Comparison of ENCODE assay signal across 18 cellular contexts in genomic region chr3:127139601-127140500, GRCh38. TPM values are rescaled to one million over a fixed set of nuclear protein-coding genes. Genes with fewer than 3 reads are reported as not detected.
A peak's percentile ranks its signal among the peaks of the same experiment; 100 is the strongest.
DNase-seq lines count a peak whose midpoint lies in the region; ATAC-seq and TF ChIP-seq lines count a peak whose summit lies in the region.
"Had no signal": no experiment of that assay in that cellular context is flagged by ENCODE, and none has a peak within 500 bp of the region (broad histone marks: within the 10 kb centered on the region; RNA-seq: fewer than 3 reads in every experiment).

No MANE protein-coding gene starts in this region.

- ATAC-seq in GM21526 (IDR thresholded peaks at IDR 0.05; ENCODE audit: low FRiP score, unreplicated experiment) = no peak
- ATAC-seq: CD8-positive, alpha-beta T cell had no signal

- H3K4me1 ChIP-seq in stomach = peaks cover 13 to 53% (median 35%) of the 10 kb centered on the region in 4 donors

- peaks cover 8% of the 10 kb centered on the region for H3K4me1 Mint-ChIP-seq in osteocyte (ENCODE audit: unreplicated experiment)
- H3K4me1 Mint-ChIP-seq: CD14-positive monocyte had no signal

- TF ChIP-seq POLR2A in stomach (IDR thresholded peaks at IDR 0.05) = no peak

- WGBS in stomach, 5 donors = 88 to 92% (median 90%) methylated on average over 15 to 17 of the region's 17 CpGs

- H3K9me3 Mint-ChIP-seq in osteocyte (ENCODE audit: unreplicated experiment) = no peaks in the 10 kb centered on the region

- no peak overlapping the region for H3K27ac ChIP-seq in stomach
- H3K27ac ChIP-seq: 22Rv1, GM23248 had no signal

- no peak overlapping the region for H3K4me3 Mint-ChIP-seq in osteocyte (ENCODE audit: unreplicated experiment)
- H3K4me3 Mint-ChIP-seq: CD14-positive monocyte; CD8-positive, alpha-beta T cell had no signal

- H3K27me3 Mint-ChIP-seq in osteocyte (ENCODE audit: unreplicated experiment) = peaks cover 24% of the 10 kb centered on the region

- H3K4me3 ChIP-seq in stomach = no peak overlapping the region
- H3K4me3 ChIP-seq: GM23248 had no signal

- no peaks in the 10 kb centered on the region for H3K36me3 ChIP-seq in stomach

- peaks cover 0 to 25% (median 13%) of the 10 kb centered on the region in 3 donors for H3K27me3 ChIP-seq in stomach

- TF ChIP-seq EP300 in stomach (IDR thresholded peaks at IDR 0.05) = no peak

- no peaks in the 10 kb centered on the region for H3K36me3 Mint-ChIP-seq in osteocyte (ENCODE audit: unreplicated experiment)
- H3K36me3 Mint-ChIP-seq: CD14-positive monocyte; CD8-positive, alpha-beta T cell had no signal

- intact Hi-C loops in stomach (cut with DNase I; ENCODE audit: low total_unique reads) = no loop called here

- no peak overlapping the region for H3K27ac Mint-ChIP-seq in osteocyte (ENCODE audit: unreplicated experiment)
- H3K27ac Mint-ChIP-seq: CD8-positive, alpha-beta T cell had no signal

- no peaks in the 10 kb centered on the region for H3K9me3 ChIP-seq in stomach
- H3K9me3 ChIP-seq: Caco-2 had no signal

- no peak for TF ChIP-seq CTCF in osteocyte (IDR thresholded peaks at IDR 0.05)
- no peak for TF ChIP-seq CTCF in stomach (IDR thresholded peaks at IDR 0.05)

- peak; percentile 6 for DNase-seq in DMS53 (lab: John Stamatoyannopoulos, UW)
- DNase-seq in DMS53 treated with DMSO at 0.1 percent for 48 hours (lab: John Stamatoyannopoulos, UW; ENCODE audit: unreplicated experiment) = no peak
- peak; percentile 42 for DNase-seq in activated CD8-positive, alpha-beta memory T cell treated with anti-CD3 and anti-CD28 coated beads for 24 hours
- DNase-seq in activated CD8-positive, alpha-beta memory T cell treated with anti-CD3 and anti-CD28 coated beads, Interleukin-2, amount 50 U/mL, for 48 hours = no peak
- DNase-seq in osteocyte (ENCODE audit: extremely low spot score, unreplicated experiment) = peak; percentile 80
- DNase-seq in stomach = peak; percentile 29
- no peak for DNase-seq in NCI-H524 (lab: John Stamatoyannopoulos, UW)
- DNase-seq: Caco-2; CD8-positive, alpha-beta T cell; GM23248; H7 had no signal

RNA-seq across cellular contexts. Expression of gene PRR23E, which starts 53.1 kb away (rescaled TPM):
- not detected in 2 replicates for total RNA-seq in osteocyte
- not detected for total RNA-seq in stomach
- not detected for polyA plus RNA-seq in stomach
- total RNA-seq: A673; Caco-2; CD8-positive, alpha-beta T cell; Daoy; GM23248; H7; HT-29 had no signal
- polyA plus RNA-seq: BJ, CD14-positive monocyte, GM23248 had no signal

Comparison
In these comparisons a context has a peak if more than half of its experiments do, and no peak if none do; other contexts are left out.
1. DNase-seq: peak in DMS53 (single experiment), activated CD8-positive, alpha-beta memory T cell treated with anti-CD3 and anti-CD28 coated beads for 24 hours (single experiment), osteocyte (single experiment) and stomach (single experiment); none in DMS53 treated with DMSO at 0.1 percent for 48 hours (single experiment), activated CD8-positive, alpha-beta memory T cell treated with anti-CD3 and anti-CD28 coated beads, Interleukin-2, amount 50 U/mL, for 48 hours (single experiment) and NCI-H524 (0 of 2).